Comparison of ENCODE assay signal across 20 cellular contexts in the genomic region with DNA sequence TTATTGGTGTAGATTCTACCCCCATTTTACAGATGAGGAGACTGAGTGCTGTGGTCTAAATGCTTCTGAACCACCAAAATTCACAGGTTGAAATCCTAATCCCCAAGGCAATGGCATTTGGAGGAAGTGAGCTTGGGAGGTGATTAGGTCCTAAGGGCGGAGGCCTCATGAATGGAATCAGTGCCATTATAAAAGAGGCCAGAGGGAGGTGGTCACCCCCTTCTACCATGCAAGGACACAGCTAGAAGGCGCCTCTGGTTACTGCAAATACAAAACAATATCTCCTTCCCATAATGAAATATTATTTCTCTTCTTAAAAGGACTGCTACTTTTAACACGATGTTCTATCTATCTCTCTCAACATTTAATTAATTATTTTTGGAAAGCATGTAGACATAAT.
"Had no signal": no experiment of that assay in that cellular context is flagged by ENCODE, and none has a peak within 500 bp of the region (broad histone marks: within the 10 kb centered on the region; RNA-seq: fewer than 3 reads in every experiment).

No MANE protein-coding gene starts in this region.

- H3K9me2 ChIP-seq: SK-N-SH had no signal

- DNase-seq: KBM-7, MV-4-11, NCI-H1048, NCI-H1105, NCI-H1417, NCI-H1436 treated with DMSO at 0.1 percent for 48 hours, NCI-H1694, NCI-H187 treated with DMSO at 0.1 percent for 48 hours, NCI-H2029 treated with DMSO at 0.1 percent for 48 hours, NCI-H2171 treated with DMSO at 0.1 percent for 48 hours, NCI-H345, NCI-H446 treated with DMSO at 0.1 percent for 48 hours, NCI-H510A treated with DMSO at 0.1 percent for 48 hours, NCI-H526, SHP77, SK-N-SH, T-helper 1 cell had no signal

- ATAC-seq: Panc1 had no signal

- H3K9ac ChIP-seq: SK-N-SH had no signal

- H3K9me3 ChIP-seq: SK-N-SH had no signal

- H3K27ac ChIP-seq: HL-60, RWPE1 had no signal

- H3K4me2 ChIP-seq: SK-N-SH had no signal
